15 cellular contexts compared by ENCODE assay signal in genomic region chr6:42510795-42511194, GRCh38.
"Had no signal": no experiment of that assay in that cellular context is flagged by ENCODE, and none has a peak within 500 bp of the region (broad histone marks: within the 10 kb centered on the region; RNA-seq: fewer than 3 reads in every experiment).

No MANE protein-coding gene starts in this region.

- DNase-seq: activated CD4-positive, alpha-beta T cell treated with anti-CD3 and anti-CD28 coated beads, Interleukin-2, amount 50 U/mL, for 1 hour; activated CD8-positive, alpha-beta memory T cell treated with anti-CD3 and anti-CD28 coated beads for 24 hours; activated naive CD4-positive, alpha-beta T cell; activated naive CD8-positive, alpha-beta T cell treated with anti-CD3 and anti-CD28 coated beads, Interleukin-2, amount 10 ng/mL, durations not matched to agents 7 days and 5 days; anterior cingulate cortex; brain microvascular endothelial cell; effector memory CD8-positive, alpha-beta T cell; midbrain; right cardiac atrium; stimulated activated naive CD8-positive, alpha-beta T cell treated with anti-CD3 and anti-CD28 coated beads, Interleukin-15, Interleukin-2, amounts not matched to agents 100 U/mL and 50 U/mL, for 24 hours had no signal

- FAIRE-seq: islet of Langerhans had no signal

- H3K4me3 ChIP-seq: prostate gland, skin epidermis had no signal

- H3K4me1 ChIP-seq: prostate gland had no signal

- H3K27ac ChIP-seq: brain microvascular endothelial cell, prostate gland, skin epidermis had no signal

- H3K27me3 ChIP-seq: brain microvascular endothelial cell had no signal

- H3K9me3 ChIP-seq: prostate gland had no signal

- ATAC-seq: activated CD4-positive, CD25-positive, alpha-beta regulatory T cell treated with anti-CD3 and anti-CD28 coated beads, Interleukin-2, amount 50 U/mL, for 24 hours; effector memory CD8-positive, alpha-beta T cell; left lobe of liver; right cardiac atrium; stimulated activated naive CD8-positive, alpha-beta T cell treated with anti-CD3 and anti-CD28 coated beads, Interleukin-15, Interleukin-2, amounts not matched to agents 100 U/mL and 50 U/mL, for 24 hours had no signal

- H3K36me3 ChIP-seq: brain microvascular endothelial cell, prostate gland had no signal
